10 cellular contexts compared by ENCODE assay signal in genomic region chr15:45314960-45315359, GRCh38.
A peak's percentile ranks its signal among the peaks of the same experiment; 100 is the strongest.
DNase-seq lines count a peak whose midpoint lies in the region; ATAC-seq and TF ChIP-seq lines count a peak whose summit lies in the region.
"Had no signal": no experiment of that assay in that cellular context is flagged by ENCODE, and none has a peak within 500 bp of the region (broad histone marks: within the 10 kb centered on the region; RNA-seq: fewer than 3 reads in every experiment).

No MANE protein-coding gene starts in this region.

- intact Hi-C loops in cardiac septum (cut with DNase I) (no loop called here), testis (cut with DNase I; ENCODE audit: low total_unique reads) (no loop called here), lower leg skin (cut with DNase I; ENCODE audit: low total_unique reads) (no loop called here)

- TF ChIP-seq CTCF in cardiac muscle cell (IDR thresholded peaks at IDR 0.05; ENCODE audit: low read depth, low read length) (peak; percentile 13), testis (IDR thresholded peaks at IDR 0.05) (no peak), lower leg skin (IDR thresholded peaks at IDR 0.05) (no peak)

- no peak for TF ChIP-seq POLR2A in testis (IDR thresholded peaks at IDR 0.05)
- no peak for TF ChIP-seq POLR2A in lower leg skin (IDR thresholded peaks at IDR 0.05)

- WGBS in testis, 2 donors = 46 to 57% methylated on average over 12 to 13 of the region's 13 CpGs
- WGBS in lower leg skin, 2 donors = 76 to 85% methylated on average over 13 of the region's 13 CpGs

- ATAC-seq in GM19395 (IDR thresholded peaks at IDR 0.05; ENCODE audit: unreplicated experiment) = no peak

- H3K4me1 ChIP-seq in cardiac muscle cell (ENCODE audit: low read depth) = peaks cover 6% of the 10 kb centered on the region
- peaks cover 12% of the 10 kb centered on the region for H3K4me1 ChIP-seq in testis

- H3K27me3 ChIP-seq in cardiac muscle cell (no peaks in the 10 kb centered on the region), testis (no peaks in the 10 kb centered on the region)

- no peaks in the 10 kb centered on the region for H3K36me3 ChIP-seq in cardiac muscle cell
- no peaks in the 10 kb centered on the region for H3K36me3 ChIP-seq in testis (ENCODE audit: low read depth, missing control alignments)

- no peak overlapping the region for H3K4me3 ChIP-seq in cardiac muscle cell
- peak overlapping the region in 1 of 2 donors; percentile 27 for H3K4me3 ChIP-seq in testis
- no peak overlapping the region for H3K4me3 ChIP-seq in lower leg skin (ENCODE audit: low read depth, poor library complexity, severe bottlenecking)

- no peak overlapping the region for H3K27ac ChIP-seq in cardiac muscle cell
- no peak overlapping the region for H3K27ac ChIP-seq in testis

- DNase-seq in cardiac muscle cell (ENCODE audit: low read depth in 1 of 2, low spot score in 1 of 2) = peak in 1 of 2 donors; percentile 47
- DNase-seq in cardiac septum (ENCODE audit: low spot score) = no peak
- peak; percentile 41 for DNase-seq in SK-N-DZ (ENCODE audit: low spot score)
- DNase-seq in glomerular visceral epithelial cell (ENCODE audit: extremely low spot score) = peak; percentile 32
- peak; percentile 37 for DNase-seq in testis
- no peak for DNase-seq in GF-D8 (lab: John Stamatoyannopoulos, UW)
- no peak for DNase-seq in lower leg skin (ENCODE audit: low spot score in 2 of 2)
- DNase-seq: activated T-cell treated with anti-CD3 and anti-CD28 coated beads, Interleukin-2, amount 50 U/mL, for 24 hours; NCI-H524 had no signal

- H3K9me3 ChIP-seq in cardiac muscle cell (ENCODE audit: low read depth) (no peaks in the 10 kb centered on the region), testis (no peaks in the 10 kb centered on the region)

Comparison
In these comparisons a context has a peak if more than half of its experiments do, and no peak if none do; other contexts are left out.
1. DNase-seq: peak in SK-N-DZ (single experiment), glomerular visceral epithelial cell (single experiment) and testis (single experiment); none in cardiac septum (single experiment), GF-D8 (single experiment) and lower leg skin (0 of 2).